Comparison of ENCODE assay signal across 11 cellular contexts in genomic region chr14:91231446-91231845, GRCh38. TPM values are rescaled to one million over a fixed set of nuclear protein-coding genes. Genes with fewer than 3 reads are reported as not detected.
DNase-seq lines count a peak whose midpoint lies in the region; ATAC-seq and TF ChIP-seq lines count a peak whose summit lies in the region.
"Had no signal": no experiment of that assay in that cellular context is flagged by ENCODE, and none has a peak within 500 bp of the region (broad histone marks: within the 10 kb centered on the region; RNA-seq: fewer than 3 reads in every experiment).

No MANE protein-coding gene starts in this region.

- H3K27me3 ChIP-seq in skeletal muscle satellite cell (ENCODE audit: control insufficient read depth, insufficient read depth, low read length): no peaks in the 10 kb centered on the region
- H3K27me3 ChIP-seq in body of pancreas: no peaks in the 10 kb centered on the region
- H3K27me3 ChIP-seq: esophagus squamous epithelium had no signal

- no peak overlapping the region for H3K4me3 ChIP-seq in skeletal muscle satellite cell (ENCODE audit: low read length)
- H3K4me3 ChIP-seq in body of pancreas: no peak overlapping the region
- H3K4me3 ChIP-seq: esophagus squamous epithelium, thoracic aorta had no signal

- intact Hi-C loops in body of pancreas (cut with DNase I): no loop called here

- ATAC-seq in activated naive CD8-positive, alpha-beta T cell treated with anti-CD3 and anti-CD28 coated beads, Interleukin-2, amount 50 U/mL, for 24 hours: no peak
- ATAC-seq in GM21360 (IDR thresholded peaks at IDR 0.05; ENCODE audit: unreplicated experiment): no peak
- ATAC-seq in body of pancreas: no peak
- ATAC-seq: SK-N-SH treated with all-trans-retinoic acid at 6 μM for 48 hours had no signal

- H3K4me3 Mint-ChIP-seq in activated naive CD8-positive, alpha-beta T cell treated with anti-CD3 and anti-CD28 coated beads, Interleukin-2, amount 50 U/mL, for 24 hours: peak overlapping the region; percentile 81

- no peak overlapping the region for H3K9ac ChIP-seq in skeletal muscle satellite cell (ENCODE audit: low read depth, low read length)

- H3K36me3 ChIP-seq in skeletal muscle satellite cell (ENCODE audit: insufficient read depth, low read length) (peaks cover 4% of the 10 kb centered on the region), body of pancreas (replicated peaks in 1 of 2; ENCODE audit: insufficient read depth in 1 of 2, low read depth in 2 of 2) (no peaks in the 10 kb centered on the region)
- H3K36me3 ChIP-seq: thoracic aorta had no signal

- peaks cover 38% of the 10 kb centered on the region for H3K36me3 Mint-ChIP-seq in activated naive CD8-positive, alpha-beta T cell treated with anti-CD3 and anti-CD28 coated beads, Interleukin-2, amount 50 U/mL, for 24 hours (ENCODE audit: low read depth)

- WGBS in body of pancreas, 2 donors: 73 to 79% methylated on average over 3 of the region's 3 CpGs

- peaks cover 9% of the 10 kb centered on the region for H3K9me3 Mint-ChIP-seq in activated naive CD8-positive, alpha-beta T cell treated with anti-CD3 and anti-CD28 coated beads, Interleukin-2, amount 50 U/mL, for 24 hours

- peak overlapping the region; percentile 99 for H3K27ac Mint-ChIP-seq in activated naive CD8-positive, alpha-beta T cell treated with anti-CD3 and anti-CD28 coated beads, Interleukin-2, amount 50 U/mL, for 24 hours

- H3K4me1 Mint-ChIP-seq in activated naive CD8-positive, alpha-beta T cell treated with anti-CD3 and anti-CD28 coated beads, Interleukin-2, amount 50 U/mL, for 24 hours: peaks cover 68% of the 10 kb centered on the region

- no peaks in the 10 kb centered on the region for H3K9me3 ChIP-seq in skeletal muscle satellite cell (replicated peaks; ENCODE audit: low read length)
- H3K9me3 ChIP-seq in body of pancreas: peaks cover 0 to 8% (median 0%) of the 10 kb centered on the region in 3 donors
- H3K9me3 ChIP-seq: esophagus squamous epithelium, thoracic aorta had no signal

- peak overlapping the region; percentile 2 for H3K4me2 ChIP-seq in skeletal muscle satellite cell (ENCODE audit: low read length)

- H3K27ac ChIP-seq in body of pancreas: no peak overlapping the region
- H3K27ac ChIP-seq: thoracic aorta had no signal

- TF ChIP-seq POLR2A in body of pancreas (IDR thresholded peaks at IDR 0.05): no peak

- TF ChIP-seq CTCF in body of pancreas (IDR thresholded peaks at IDR 0.05): no peak

- DNase-seq in NCI-H524 treated with DMSO at 0.1 percent for 48 hours (lab: John Stamatoyannopoulos, UW): peak; percentile 100
- DNase-seq in NCI-H524 (lab: John Stamatoyannopoulos, UW): no peak
- peak; percentile 4 for DNase-seq in MV-4-11 (lab: John Stamatoyannopoulos, UW)
- no peak for DNase-seq in activated naive CD8-positive, alpha-beta T cell treated with anti-CD3 and anti-CD28 coated beads, Interleukin-2, amount 50 U/mL, for 24 hours
- no peak for DNase-seq in body of pancreas
- no peak for DNase-seq in SW 1271 (lab: John Stamatoyannopoulos, UW)
- DNase-seq: esophagus squamous epithelium had no signal

- peaks cover 5% of the 10 kb centered on the region for H3K27me3 Mint-ChIP-seq in activated naive CD8-positive, alpha-beta T cell treated with anti-CD3 and anti-CD28 coated beads, Interleukin-2, amount 50 U/mL, for 24 hours

- peaks cover 42% of the 10 kb centered on the region for H3K4me1 ChIP-seq in skeletal muscle satellite cell (ENCODE audit: control insufficient read depth, insufficient read depth, low read length)
- no peaks in the 10 kb centered on the region for H3K4me1 ChIP-seq in body of pancreas

RNA-seq across cellular contexts. Expression of gene GPR68, which starts 13.1 kb away (rescaled TPM):
- total RNA-seq in skeletal muscle satellite cell (2012; rRNA removed): 0.51 and 4.8 TPM in 2 replicates
- total RNA-seq in body of pancreas: under 1 TPM in 1 of 2 donors, not detected in 1; 0.26 TPM

Comparison
In these comparisons a context has a peak if more than half of its experiments do, and no peak if none do; other contexts are left out.
1. DNase-seq: peak in NCI-H524 treated with DMSO at 0.1 percent for 48 hours (single experiment) and MV-4-11 (single experiment); none in NCI-H524 (0 of 2), activated naive CD8-positive, alpha-beta T cell treated with anti-CD3 and anti-CD28 coated beads, Interleukin-2, amount 50 U/mL, for 24 hours (single experiment), body of pancreas (0 of 4) and SW 1271 (0 of 2).